ENCODE assay signal across 7 cellular contexts in the genomic region with DNA sequence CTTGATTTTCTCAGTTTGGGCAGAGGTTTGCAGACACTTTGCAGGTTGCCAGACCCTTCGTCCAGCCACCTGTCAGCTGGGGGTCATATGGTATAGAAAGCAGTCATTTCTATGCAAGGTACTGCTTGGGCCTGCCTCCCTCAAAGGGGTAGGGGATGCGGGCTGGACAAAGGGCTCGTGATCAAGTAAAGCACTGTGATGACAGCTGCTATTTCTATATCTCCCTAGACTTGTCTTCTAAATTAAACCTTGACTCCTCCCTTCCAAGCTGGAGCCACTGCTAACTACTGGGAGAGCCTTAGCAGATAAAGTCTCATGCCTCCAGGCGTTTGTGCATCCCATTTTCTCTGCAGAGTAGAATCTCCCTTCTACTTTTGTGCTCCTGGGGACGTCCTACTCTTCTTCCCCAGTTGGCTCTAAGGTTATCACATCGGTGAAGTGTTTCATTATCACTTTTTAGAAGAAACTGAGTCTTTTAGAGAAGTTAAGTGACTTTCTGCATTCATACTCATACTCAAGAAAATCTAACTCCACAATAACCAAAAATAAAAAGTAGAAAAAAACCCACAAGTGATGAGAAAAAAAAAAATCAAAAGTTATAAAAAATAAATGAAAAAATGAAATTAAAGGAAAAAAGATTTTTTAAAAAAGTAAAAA. TPM values are rescaled to one million over a fixed set of nuclear protein-coding genes. Genes with fewer than 3 reads are reported as not detected.
DNase-seq lines count a peak whose midpoint lies in the region; ATAC-seq and TF ChIP-seq lines count a peak whose summit lies in the region.

No MANE protein-coding gene starts in this region.

- no peak for DNase-seq in HCT116 (ENCODE audit: low read depth, low spot score)
- DNase-seq in SK-MEL-5 (ENCODE audit: low read depth, low spot score) = peak; percentile 60
- no peak for DNase-seq in fibroblast of villous mesenchyme (ENCODE audit: low read depth)
- no peak for DNase-seq in DMS114 treated with DMSO at 0.1 percent for 48 hours (lab: John Stamatoyannopoulos, UW; ENCODE audit: unreplicated experiment)

- CTCF ChIA-PET in HCT116 (lab: Charles Lee) = interaction anchor here (0.7 to 1.2 kb wide), 3 partner anchors 24 to 75 kb away, joined by 3 to 4 read pairs (median 4); partner anchors contain the start of gene PECR

- RAD21 ChIA-PET in HCT116 (lab: Charles Lee; ENCODE audit: low non-redundant PET in 1 of 2, low total read pairs in 2 of 2, uncharacterized antibody in 2 of 2, unreplicated experiment in 2 of 2) = no interaction called here

- H3K27me3 ChIP-seq in HCT116 (ENCODE audit: insufficient read depth, low read length) (no peaks in the 10 kb centered on the region), skeletal muscle tissue (ENCODE audit: control insufficient read depth in 3 of 3, insufficient read depth in 3 of 3, low read length in 3 of 3) (peaks cover 0 to 7% (median 0%) of the 10 kb centered on the region in 3 donors)

- H3K4me1 ChIP-seq in HCT116 (ENCODE audit: control insufficient read depth in 1 of 2, insufficient read depth in 2 of 2, low read length in 2 of 2) (peaks cover 5 to 18% of the 10 kb centered on the region in 2 experiments; a peak in 3 of 4 replicates), skeletal muscle tissue (ENCODE audit: control insufficient read depth in 3 of 3, insufficient read depth in 3 of 3, low read length in 3 of 3) (peaks cover 4 to 10% (median 8%) of the 10 kb centered on the region in 3 donors)

- H3K36me3 ChIP-seq in HCT116 (ENCODE audit: control insufficient read depth in 1 of 2, insufficient read depth in 2 of 2, low read length in 2 of 2) (peaks cover 15 to 30% of the 10 kb centered on the region in 2 experiments; a peak in 3 of 4 replicates), skeletal muscle tissue (ENCODE audit: control insufficient read depth in 3 of 3, insufficient read depth in 3 of 3, low read length in 3 of 3) (peaks cover under 1 to 18% (median 5%) of the 10 kb centered on the region in 3 donors)

- peak overlapping the region; percentile 83 for H3K4me2 ChIP-seq in HCT116 (ENCODE audit: low read length)

- no peaks in the 10 kb centered on the region for H3K9me2 ChIP-seq in HCT116 (ENCODE audit: insufficient read depth)

- H2AFZ ChIP-seq in HCT116 (ENCODE audit: low read depth, low read length, poor library complexity, severe bottlenecking) = no peak overlapping the region

- H4K20me1 ChIP-seq in HCT116 (ENCODE audit: insufficient read depth) = peaks cover 7% of the 10 kb centered on the region; the same call in 1 of the 2 replicates

- peaks cover 43% of the 10 kb centered on the region for H3K79me2 ChIP-seq in HCT116 (ENCODE audit: insufficient read depth, low read length)

- TF ChIP-seq CTCF in HCT116 (IDR thresholded peaks at IDR 0.05 in 2 of 3, conservative IDR thresholded peaks at IDR 0.05 in 1 of 3; ENCODE audit: borderline replicate concordance in 1 of 3, insufficient read depth in 1 of 3, low read depth in 2 of 3, low read length in 2 of 3) (no peak), fibroblast of villous mesenchyme (IDR thresholded peaks at IDR 0.05; ENCODE audit: insufficient read depth, low read depth, low read length) (no peak)

- in situ Hi-C loops in SK-MEL-5 (cut with HindIII; ENCODE audit: low pct_unique_long_range_greater_than_20kb, low sequenced_read_pairs) = no loop called here

- POLR2A ChIA-PET in HCT116 (lab: Charles Lee) = interaction anchor here (0.9 to 1.0 kb wide), 3 partner anchors 13 to 390 kb away, joined by 3 to 6 read pairs (median 3); partner anchors contain the start of genes PECR, RPL37A and TMEM169

- TF ChIP-seq POLR2A in HCT116 (IDR thresholded peaks at IDR 0.05; ENCODE audit: borderline replicate concordance, extremely low read depth, insufficient read depth, insufficient read length) = no peak

- H3K9ac ChIP-seq in HCT116 (ENCODE audit: low read length) (peak overlapping the region; percentile 70), skeletal muscle tissue (ENCODE audit: low read depth in 1 of 3, low read length in 3 of 3) (peak overlapping the region; percentile 26 to 57 (median 45))

- ATAC-seq in HCT116 = no peak
- no peak for ATAC-seq in GM18858 (IDR thresholded peaks at IDR 0.05; ENCODE audit: unreplicated experiment)
- no peak for ATAC-seq in HG03469 (IDR thresholded peaks at IDR 0.05; ENCODE audit: unreplicated experiment)

- H3K27ac ChIP-seq in HCT116 (ENCODE audit: low read depth, low read length) = peak overlapping the region; percentile 63; the same call in 1 of the 2 replicates
- H3K27ac ChIP-seq in skeletal muscle tissue (ENCODE audit: low read depth, low read length) = no peak overlapping the region

- no peak for TF ChIP-seq RAD21 in HCT116 (IDR thresholded peaks at IDR 0.05; ENCODE audit: low read depth)

- intact Hi-C loops in HCT116 (cut with micrococcal nuclease) = no loop called here

- H3K9me3 ChIP-seq in HCT116 (ENCODE audit: control insufficient read depth in 1 of 2, insufficient read depth in 1 of 2, low read depth in 1 of 2, low read length in 2 of 2) (no peaks in the 10 kb centered on the region), skeletal muscle tissue (ENCODE audit: control insufficient read depth in 3 of 3, low read length in 3 of 3) (no peaks in the 10 kb centered on the region)

- BruUV-seq in HCT116 (replicated peaks; lab: Mats Ljungman, UMichigan) = TSS peak; percentile 100

- peak overlapping the region; percentile 52 to 77 for H3K4me3 ChIP-seq in HCT116 (replicated peaks in 1 of 2; ENCODE audit: low read depth in 1 of 2, low read length in 2 of 2)
- H3K4me3 ChIP-seq in fibroblast of villous mesenchyme (ENCODE audit: low read depth, low read length) = peak overlapping the region; percentile 99
- peak overlapping the region in 2 of 3 donors; percentile 52 to 57 for H3K4me3 ChIP-seq in skeletal muscle tissue (ENCODE audit: low read length in 3 of 3)

TF ChIP-seq in HCT116, 20 proteins besides CTCF, POLR2A, EP300 and RAD21 (continues in another document):
- TF ChIP-seq SP1 (IDR thresholded peaks at IDR 0.05; ENCODE audit: low read depth) = no peak
- TF ChIP-seq EZH2 (IDR thresholded peaks at IDR 0.05) = no peak
- no peak for TF ChIP-seq TCF7L2 (IDR thresholded peaks at IDR 0.05; ENCODE audit: borderline replicate concordance, extremely low read depth, insufficient read depth, insufficient read length)
- no peak for TF ChIP-seq ZBTB33 (IDR thresholded peaks at IDR 0.05; ENCODE audit: extremely low read depth, insufficient replicate concordance, low read length)

RNA-seq across cellular contexts. Expression of gene XRCC5, which starts 0.7 kb away (rescaled TPM):
- total RNA-seq in HCT116 (2021; ENCODE audit: unreplicated experiment) (424 TPM), fibroblast of villous mesenchyme (220 and 278 TPM in 2 replicates), skeletal muscle tissue (188 TPM)
- polyA plus RNA-seq in HCT116 (2012) = 265 and 266 TPM in 2 replicates
- 337 and 381 TPM in 2 replicates for total RNA-seq in SK-MEL-5 (2014; rRNA removed; shearing (Covaris generic))
- polyA plus RNA-seq in SK-MEL-5 (2015; cell fraction: cytosol; rRNA removed) = 199 and 237 TPM in 2 replicates
- 135 and 153 TPM in 2 replicates for polyA plus RNA-seq in SK-MEL-5 (2015; cell fraction: nucleus; rRNA removed)

RNA-seq across cellular contexts. Expression of gene TMEM169, which starts 26.7 kb away (rescaled TPM):
- total RNA-seq in HCT116 (2021; ENCODE audit: unreplicated experiment) (0.42 TPM), fibroblast of villous mesenchyme (0.32 and 0.43 TPM in 2 replicates), skeletal muscle tissue (1.6 TPM)
- polyA plus RNA-seq in HCT116 (2012) = 0.20 TPM in 2 replicates
- total RNA-seq in SK-MEL-5 (2014; rRNA removed; shearing (Covaris generic)) = 0.16 and 0.67 TPM in 2 replicates
- polyA plus RNA-seq in SK-MEL-5 (2015; cell fraction: cytosol; rRNA removed) = 0.39 and 0.74 TPM in 2 replicates
- 0.19 and 1.8 TPM in 2 replicates for polyA plus RNA-seq in SK-MEL-5 (2015; cell fraction: nucleus; rRNA removed)

RNA-seq across cellular contexts. Expression of gene PECR, which starts 26.8 kb away (rescaled TPM):
- total RNA-seq in HCT116 (2021; ENCODE audit: unreplicated experiment) = 16.3 TPM
- polyA plus RNA-seq in HCT116 (2012) = 9.1 and 9.2 TPM in 2 replicates
- total RNA-seq in SK-MEL-5 (2014; rRNA removed; shearing (Covaris generic)) = 28.5 and 33.1 TPM in 2 replicates
- 26.0 and 29.3 TPM in 2 replicates for polyA plus RNA-seq in SK-MEL-5 (2015; cell fraction: cytosol; rRNA removed)
- polyA plus RNA-seq in SK-MEL-5 (2015; cell fraction: nucleus; rRNA removed) = 7.8 and 14.6 TPM in 2 replicates
- total RNA-seq in fibroblast of villous mesenchyme = 9.9 and 12.6 TPM in 2 replicates
- total RNA-seq in skeletal muscle tissue = 16.2 TPM
